8 cellular contexts compared by ENCODE assay signal in the genomic region with DNA sequence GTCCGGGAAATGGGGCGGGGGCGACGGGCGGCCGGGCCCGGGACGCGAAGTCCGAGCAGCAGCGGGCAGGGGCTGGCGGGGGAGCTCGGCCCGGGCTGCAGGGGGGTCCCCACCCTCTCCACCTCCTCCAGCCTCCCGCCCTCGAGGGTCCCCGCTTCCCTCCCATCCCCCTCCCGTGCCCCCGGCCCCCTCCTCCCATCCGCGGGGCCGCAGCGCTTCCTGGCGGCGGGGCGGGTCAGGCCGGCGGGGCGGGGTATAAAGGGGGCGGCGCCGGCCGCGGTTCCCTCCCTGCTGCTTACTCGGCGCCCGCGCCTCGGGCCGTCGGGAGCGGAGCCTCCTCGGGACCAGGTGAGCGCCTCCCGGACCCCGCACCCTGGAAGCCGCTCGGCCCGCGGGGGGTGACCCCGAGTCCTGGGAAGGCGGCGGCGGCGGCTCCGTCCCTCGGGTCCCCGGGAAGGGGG. TPM values are rescaled to one million over a fixed set of nuclear protein-coding genes. Genes with fewer than 3 reads are reported as not detected.
A peak's percentile ranks its signal among the peaks of the same experiment; 100 is the strongest.
DNase-seq lines count a peak whose midpoint lies in the region; ATAC-seq and FAIRE-seq lines count a peak whose summit lies in the region.

COL6A2 (plus strand) TSS at position 287 of the 461 bp plus-strand sequence.

- CTCF ChIA-PET in activated naive CD4-positive, alpha-beta T cell treated with anti-CD3 and anti-CD28 coated beads, Interleukin-2, amount 10 ng/mL, durations not matched to agents 7 days and 5 days (lab: Charles Lee), result no interaction called here

- no peak within 1 kb of the TSS for H3K27ac Mint-ChIP-seq in activated naive CD4-positive, alpha-beta T cell treated with anti-CD3 and anti-CD28 coated beads, Interleukin-2, amount 10 ng/mL, durations not matched to agents 7 days and 5 days

- H3K27me3 Mint-ChIP-seq in activated naive CD4-positive, alpha-beta T cell treated with anti-CD3 and anti-CD28 coated beads, Interleukin-2, amount 10 ng/mL, durations not matched to agents 7 days and 5 days, result peaks cover 52% of the 10 kb centered on the region

- peaks cover 6% of the 10 kb centered on the region for H3K9me3 ChIP-seq in ES-I3 (ENCODE audit: control insufficient read depth, insufficient read depth, low read length)

- ATAC-seq in Right ventricle myocardium superior (ENCODE audit: poor library complexity) (peak; percentile 92), GM18498 (IDR thresholded peaks at IDR 0.05; ENCODE audit: unreplicated experiment) (no peak), HG03521 (IDR thresholded peaks at IDR 0.05; ENCODE audit: unreplicated experiment) (no peak)

- H3K4me1 Mint-ChIP-seq in activated naive CD4-positive, alpha-beta T cell treated with anti-CD3 and anti-CD28 coated beads, Interleukin-2, amount 10 ng/mL, durations not matched to agents 7 days and 5 days, result peaks cover 5% of the 10 kb centered on the region

- intact Hi-C loops in Right ventricle myocardium superior (cut with DNase I) (no loop called here), posterior vena cava (cut with DNase I) (loop anchor here (2.0 to 5.0 kb wide), 3 partner anchors 41 to 126 kb away; no protein-coding TSS in a partner anchor)

- DNase-seq in RPMI7951 (ENCODE audit: low read depth) (peak; percentile 79), Right ventricle myocardium superior (peak; percentile 80), posterior vena cava (ENCODE audit: low spot score) (peak; percentile 87), urothelium cell line (ENCODE audit: low spot score) (peak; percentile 90)
- peak; percentile 72 for DNase-seq in activated naive CD4-positive, alpha-beta T cell treated with anti-CD3 and anti-CD28 coated beads, Interleukin-2, amount 10 ng/mL, durations not matched to agents 7 days and 5 days

- H3K4me1 ChIP-seq in ES-I3 (ENCODE audit: insufficient read depth, low read length), result no peaks in the 10 kb centered on the region

- peak within 1 kb of the TSS; percentile 63 for H3K4me3 Mint-ChIP-seq in activated naive CD4-positive, alpha-beta T cell treated with anti-CD3 and anti-CD28 coated beads, Interleukin-2, amount 10 ng/mL, durations not matched to agents 7 days and 5 days

- peaks cover 8% of the 10 kb centered on the region for H3K9me3 Mint-ChIP-seq in activated naive CD4-positive, alpha-beta T cell treated with anti-CD3 and anti-CD28 coated beads, Interleukin-2, amount 10 ng/mL, durations not matched to agents 7 days and 5 days

- H3K9ac ChIP-seq in ES-I3 (ENCODE audit: low read depth, low read length), result peak within 1 kb of the TSS; percentile 67

- peak; percentile 70 for FAIRE-seq in urothelium cell line (lab: Jason Lieb, UNC)

- H3K36me3 ChIP-seq in ES-I3 (ENCODE audit: insufficient read depth, low read length), result no peaks in the 10 kb centered on the region

- peaks cover 1% of the 10 kb centered on the region for H3K36me3 Mint-ChIP-seq in activated naive CD4-positive, alpha-beta T cell treated with anti-CD3 and anti-CD28 coated beads, Interleukin-2, amount 10 ng/mL, durations not matched to agents 7 days and 5 days

RNA-seq across cellular contexts. Expression of gene COL6A2, which starts in this region (rescaled TPM):
- total RNA-seq in RPMI7951 (2014; rRNA removed; shearing (Covaris generic)), result 680 and 1,049 TPM in 2 replicates
- total RNA-seq in Right ventricle myocardium superior (191 TPM), posterior vena cava (1,000 to 10,000 TPM; 1,504 to 1,642 TPM)
